ENCODE assay signal across 8 cellular contexts in genomic region chr7:151342102-151342646, GRCh38. TPM values are rescaled to one million over a fixed set of nuclear protein-coding genes. Genes with fewer than 3 reads are reported as not detected.
DNase-seq lines count a peak whose midpoint lies in the region; ATAC-seq and TF ChIP-seq lines count a peak whose summit lies in the region.

No MANE protein-coding gene starts in this region.

- H3K27me3 Mint-ChIP-seq in activated naive CD8-positive, alpha-beta T cell treated with anti-CD3 and anti-CD28 coated beads for 36 hours = no peaks in the 10 kb centered on the region

- ATAC-seq in GM19324 (IDR thresholded peaks at IDR 0.05; ENCODE audit: low FRiP score, unreplicated experiment) (peak; percentile 35), HG03439 (IDR thresholded peaks at IDR 0.05; ENCODE audit: unreplicated experiment) (peak; percentile 49), left colon (peak; percentile 36)

- peak overlapping the region; percentile 87 for H3K27ac Mint-ChIP-seq in activated naive CD8-positive, alpha-beta T cell treated with anti-CD3 and anti-CD28 coated beads for 36 hours

- peaks cover 44% of the 10 kb centered on the region for H3K4me1 Mint-ChIP-seq in activated naive CD8-positive, alpha-beta T cell treated with anti-CD3 and anti-CD28 coated beads for 36 hours

- H3K36me3 ChIP-seq in BE2C = peaks cover 13% of the 10 kb centered on the region
- H3K36me3 ChIP-seq in thyroid gland = peaks cover 6 to 14% of the 10 kb centered on the region in 2 donors

- WGBS in thyroid gland, 2 donors = 6 to 7% methylated on average over 11 of the region's 11 CpGs

- peaks cover 17% of the 10 kb centered on the region for H3K9me3 Mint-ChIP-seq in activated naive CD8-positive, alpha-beta T cell treated with anti-CD3 and anti-CD28 coated beads for 36 hours

- H3K4me1 ChIP-seq in BE2C = peaks cover 12% of the 10 kb centered on the region
- H3K4me1 ChIP-seq in thyroid gland = peaks cover 11 to 12% of the 10 kb centered on the region in 2 donors

- H3K27me3 ChIP-seq in BE2C (no peaks in the 10 kb centered on the region), thyroid gland (no peaks in the 10 kb centered on the region)

- peak overlapping the region; percentile 83 for H3K4me3 Mint-ChIP-seq in activated naive CD8-positive, alpha-beta T cell treated with anti-CD3 and anti-CD28 coated beads for 36 hours

- TF ChIP-seq CTCF in BE2C (IDR thresholded peaks at IDR 0.05; ENCODE audit: low read depth, low read length) (no peak), thyroid gland (IDR thresholded peaks at IDR 0.05) (no peak)

- H3K4me3 ChIP-seq in BE2C (ENCODE audit: low read depth, low read length) = peak overlapping the region; percentile 74
- H3K4me3 ChIP-seq in thyroid gland (replicated peaks in 1 of 3) = peak overlapping the region; percentile 56 to 89 (median 71)

- peak overlapping the region; percentile 64 to 70 (median 69) for H3K27ac ChIP-seq in thyroid gland

- H3K36me3 Mint-ChIP-seq in activated naive CD8-positive, alpha-beta T cell treated with anti-CD3 and anti-CD28 coated beads for 36 hours = peaks cover 30% of the 10 kb centered on the region

- H3K9me3 ChIP-seq in BE2C = no peaks in the 10 kb centered on the region
- no peaks in the 10 kb centered on the region for H3K9me3 ChIP-seq in thyroid gland

- TF ChIP-seq POLR2A in thyroid gland (IDR thresholded peaks at IDR 0.05) = no peak

- no peak for DNase-seq in BE2C
- no peak for DNase-seq in activated naive CD8-positive, alpha-beta T cell treated with anti-CD3 and anti-CD28 coated beads for 36 hours
- DNase-seq in left colon = no peak
- DNase-seq in thyroid gland = no peak
- no peak for DNase-seq in stimulated activated CD4-positive, alpha-beta T cell treated with anti-CD3 and anti-CD28 coated beads, Interleukin-2, amount 100 ng/mL, for 48 hours
- DNase-seq in NCI-H1930 (lab: John Stamatoyannopoulos, UW) = no peak

- intact Hi-C loops in left colon (cut with DNase I, micrococcal nuclease) (no loop called here), thyroid gland (cut with DNase I) (no loop called here)

RNA-seq across cellular contexts. Expression of gene NUB1, which starts 0.6 kb away (rescaled TPM):
- 32.4 TPM for polyA plus RNA-seq in BE2C (2012; ENCODE audit: insufficient read depth, insufficient read length, low read depth)
- 10 to 100 TPM; 51.2 to 51.6 TPM for total RNA-seq in activated naive CD8-positive, alpha-beta T cell treated with anti-CD3 and anti-CD28 coated beads for 36 hours
- total RNA-seq in left colon (10 to 100 TPM; 50.7 to 53.3 TPM), thyroid gland (10 to 100 TPM; 56.9 to 75.5 (median 71.4) TPM)
